ENCODE assay signal across 8 cellular contexts in genomic region chr6:33320315-33321181, GRCh38. TPM values are rescaled to one million over a fixed set of nuclear protein-coding genes. Genes with fewer than 3 reads are reported as not detected.
DNase-seq lines count a peak whose midpoint lies in the region; ATAC-seq and TF ChIP-seq lines count a peak whose summit lies in the region.

No MANE protein-coding gene starts in this region.

- peaks cover 41% of the 10 kb centered on the region for H3K4me1 ChIP-seq in SJSA1 (replicated peaks)
- H3K4me1 ChIP-seq in fibroblast of lung (ENCODE audit: control insufficient read depth, extremely low read depth, insufficient read depth, low read length) = peaks cover 39% of the 10 kb centered on the region

- TF ChIP-seq CTCF in fibroblast of lung (conservative IDR thresholded peaks at IDR 0.05 in 1 of 2, IDR thresholded peaks at IDR 0.05 in 1 of 2; ENCODE audit: low read depth in 1 of 2, low read length in 2 of 2) = no peak

- no peaks in the 10 kb centered on the region for H4K20me1 ChIP-seq in fibroblast of lung (ENCODE audit: control insufficient read depth, extremely low read depth, insufficient read depth, low read length)

- peaks cover 43% of the 10 kb centered on the region for H3K79me2 ChIP-seq in fibroblast of lung (ENCODE audit: control insufficient read depth, insufficient read depth, low read length)

- ATAC-seq in HG03460 (IDR thresholded peaks at IDR 0.05; ENCODE audit: unreplicated experiment) (no peak), GM18873 (IDR thresholded peaks at IDR 0.05; ENCODE audit: low FRiP score, unreplicated experiment) (no peak), GM19452 (IDR thresholded peaks at IDR 0.05; ENCODE audit: unreplicated experiment) (no peak)

- H3K4me3 ChIP-seq in SJSA1 = no peak overlapping the region
- peak overlapping the region; percentile 7 to 83 (median 24) for H3K4me3 ChIP-seq in fibroblast of lung (replicated peaks in 1 of 4; ENCODE audit: control extremely low read depth in 1 of 4, insufficient read depth in 1 of 4, low read depth in 3 of 4, low read length in 4 of 4)

- H3K27me3 ChIP-seq in SJSA1 (replicated peaks) (no peaks in the 10 kb centered on the region), fibroblast of lung (ENCODE audit: control insufficient read depth, insufficient read depth, low read length) (no peaks in the 10 kb centered on the region)

- intact Hi-C loops in posterior vena cava (cut with DNase I) = no loop called here

- H3K4me2 ChIP-seq in fibroblast of lung (ENCODE audit: extremely low read depth, insufficient read depth, low read length) = peak overlapping the region; percentile 64

- DNase-seq in ELR (ENCODE audit: low read depth) (peak; percentile 97), SJSA1 (ENCODE audit: low read depth in 1 of 2, low spot score in 2 of 2) (no peak), fibroblast of lung (ENCODE audit: low read depth in 2 of 2) (peak; percentile 93 to 94), posterior vena cava (ENCODE audit: low spot score) (peak; percentile 92), NCI-H1105 treated with DMSO at 0.1 percent for 48 hours (lab: John Stamatoyannopoulos, UW) (no peak)

- H3K9ac ChIP-seq in fibroblast of lung (ENCODE audit: insufficient read depth, low read length) = peak overlapping the region; percentile 43

- H3K36me3 ChIP-seq in SJSA1 = peaks cover 44% of the 10 kb centered on the region
- peaks cover 14% of the 10 kb centered on the region for H3K36me3 ChIP-seq in fibroblast of lung (ENCODE audit: control insufficient read depth, insufficient read depth, low read length)

- H3K27ac ChIP-seq in SJSA1 (0 out of 2 replicates have a peak overlapping the region, but pooled peaks have one; percentile 14), fibroblast of lung (ENCODE audit: insufficient read depth, low read length) (peak overlapping the region; percentile 83)

- no peaks in the 10 kb centered on the region for H3K9me3 ChIP-seq in SJSA1 (replicated peaks)
- H3K9me3 ChIP-seq in fibroblast of lung (ENCODE audit: control insufficient read depth, insufficient read depth, low read depth, low read length) = no peaks in the 10 kb centered on the region

- no peak overlapping the region for H2AFZ ChIP-seq in fibroblast of lung (ENCODE audit: low read length)

RNA-seq across cellular contexts. Expression of gene DAXX, which starts 2.2 kb away (rescaled TPM):
- total RNA-seq in SJSA1 (2014; rRNA removed; shearing (Covaris generic)) = 37.2 and 44.5 TPM in 2 replicates
- 32.4 and 66.4 TPM in 2 replicates for total RNA-seq in fibroblast of lung
- 32.4 and 58.4 TPM in 2 replicates for polyA plus RNA-seq in fibroblast of lung
- 39.0 and 69.8 TPM in 2 replicates for polyA plus RNA-seq in fibroblast of lung (2012)
- polyA minus RNA-seq in fibroblast of lung (ENCODE audit: low replicate concordance) = 90.0 and 108 TPM in 2 replicates
- total RNA-seq in posterior vena cava = 10 to 100 TPM; 30.3 to 42.3 TPM

RNA-seq across cellular contexts. Expression of gene ZBTB22, which starts 3.0 kb away (rescaled TPM):
- total RNA-seq in SJSA1 (2014; rRNA removed; shearing (Covaris generic)) = 5.6 and 10.1 TPM in 2 replicates
- total RNA-seq in fibroblast of lung (23.6 and 31.2 TPM in 2 replicates), posterior vena cava (10 to 100 TPM; 15.7 to 17.0 TPM)
- polyA plus RNA-seq in fibroblast of lung = 8.0 and 8.9 TPM in 2 replicates
- polyA plus RNA-seq in fibroblast of lung (2012) = 12.0 and 14.8 TPM in 2 replicates
- 23.1 and 32.8 TPM in 2 replicates for polyA minus RNA-seq in fibroblast of lung (ENCODE audit: low replicate concordance)

RNA-seq across cellular contexts. Expression of gene TAPBP, which starts 6.7 kb away (rescaled TPM):
- 57.8 and 64.3 TPM in 2 replicates for total RNA-seq in SJSA1 (2014; rRNA removed; shearing (Covaris generic))
- total RNA-seq in fibroblast of lung = 38.8 and 56.0 TPM in 2 replicates
- polyA plus RNA-seq in fibroblast of lung = 50.3 and 55.4 TPM in 2 replicates
- polyA plus RNA-seq in fibroblast of lung (2012) = 62.8 and 67.0 TPM in 2 replicates
- 94.8 and 117 TPM in 2 replicates for polyA minus RNA-seq in fibroblast of lung (ENCODE audit: low replicate concordance)
- 10 to 100 TPM; 57.7 to 65.8 TPM for total RNA-seq in posterior vena cava

RNA-seq across cellular contexts. Expression of gene RGL2, which starts 21.8 kb away (rescaled TPM):
- total RNA-seq in SJSA1 (2014; rRNA removed; shearing (Covaris generic)) = 24.5 and 35.7 TPM in 2 replicates
- total RNA-seq in fibroblast of lung (22.1 and 22.8 TPM in 2 replicates), posterior vena cava (10 to 100 TPM; 52.4 to 52.8 TPM)
- 17.4 and 20.5 TPM in 2 replicates for polyA plus RNA-seq in fibroblast of lung
- polyA plus RNA-seq in fibroblast of lung (2012) = 20.2 and 26.1 TPM in 2 replicates
- 54.9 and 57.4 TPM in 2 replicates for polyA minus RNA-seq in fibroblast of lung (ENCODE audit: low replicate concordance)

RNA-seq across cellular contexts. Expression of gene PFDN6, which starts 31.1 kb away (rescaled TPM):
- total RNA-seq in SJSA1 (2014; rRNA removed; shearing (Covaris generic)) = 66.3 and 67.8 TPM in 2 replicates
- total RNA-seq in fibroblast of lung (39.8 and 43.1 TPM in 2 replicates), posterior vena cava (10 to 100 TPM; 29.1 to 31.0 TPM)
- 46.7 and 50.5 TPM in 2 replicates for polyA plus RNA-seq in fibroblast of lung
- polyA plus RNA-seq in fibroblast of lung (2012) = 88.3 and 89.0 TPM in 2 replicates
- polyA minus RNA-seq in fibroblast of lung (ENCODE audit: low replicate concordance) = 0.71 and 5.1 TPM in 2 replicates

Comparison
In these comparisons a context has a peak if more than half of its experiments do, and no peak if none do; other contexts are left out.
1. DNase-seq: peak in ELR (single experiment), fibroblast of lung (2 of 2) and posterior vena cava (single experiment); none in SJSA1 (0 of 2) and NCI-H1105 treated with DMSO at 0.1 percent for 48 hours (single experiment).